17 cellular contexts compared by ENCODE assay signal in genomic region chr7:84847790-84848189, GRCh38.
"Had no signal": no experiment of that assay in that cellular context is flagged by ENCODE, and none has a peak within 500 bp of the region (broad histone marks: within the 10 kb centered on the region; RNA-seq: fewer than 3 reads in every experiment).

No MANE protein-coding gene starts in this region.

- H3K27me3 ChIP-seq: colonic mucosa, sigmoid colon, uterus had no signal

- H3K27ac ChIP-seq: colonic mucosa, epithelial cell of prostate, lower lobe of right lung, sigmoid colon, uterus, VCaP had no signal

- ATAC-seq: activated CD8-positive, alpha-beta memory T cell treated with anti-CD3 and anti-CD28 coated beads, Interleukin-2, amount 10 ng/mL, durations not matched to agents 7 days and 5 days; lower lobe of right lung had no signal

- H3K4me1 ChIP-seq: colonic mucosa, lower lobe of right lung, sigmoid colon, uterus had no signal

- H3K36me3 ChIP-seq: colonic mucosa, lower lobe of right lung, sigmoid colon, uterus had no signal

- DNase-seq: activated CD4-positive, alpha-beta memory T cell treated with anti-CD3 and anti-CD28 coated beads, Interleukin-2, amount 10 ng/mL, durations not matched to agents 7 days and 5 days; activated CD4-positive, alpha-beta T cell treated with anti-CD3 and anti-CD28 coated beads for 1 hour; activated CD8-positive, alpha-beta memory T cell treated with anti-CD3 and anti-CD28 coated beads, Interleukin-2, amount 10 ng/mL, durations not matched to agents 7 days and 5 days; amygdala; caudate nucleus; colonic mucosa; endodermal cell; hypothalamus; lower lobe of right lung; nucleus accumbens; sigmoid colon; stimulated activated CD8-positive, alpha-beta memory T cell treated with anti-CD3 and anti-CD28 coated beads, Interleukin-4, amount 100 ng/mL, for 48 hours; stimulated activated naive CD4-positive, alpha-beta T cell; T-helper 2 cell; uterus had no signal

- H3K9me3 ChIP-seq: colonic mucosa, lower lobe of right lung, sigmoid colon, uterus had no signal

- H3K4me3 ChIP-seq: colonic mucosa, lower lobe of right lung, sigmoid colon, uterus had no signal
